ENCODE assay signal across 18 cellular contexts in genomic region chr15:73369073-73369694, GRCh38. TPM values are rescaled to one million over a fixed set of nuclear protein-coding genes. Genes with fewer than 3 reads are reported as not detected.
DNase-seq lines count a peak whose midpoint lies in the region; ATAC-seq and TF ChIP-seq lines count a peak whose summit lies in the region.
"Had no signal": no experiment of that assay in that cellular context is flagged by ENCODE, and none has a peak within 500 bp of the region (broad histone marks: within the 10 kb centered on the region; RNA-seq: fewer than 3 reads in every experiment).

No MANE protein-coding gene starts in this region.

- H3K4me3 ChIP-seq in left ventricle myocardium inferior (peak overlapping the region; percentile 69), coronary artery (peak overlapping the region; percentile 62), mesodermal cell (ENCODE audit: extremely low read depth, insufficient read depth, low read length, poor library complexity, severe bottlenecking) (peak overlapping the region; percentile 52)
- H3K4me3 ChIP-seq: K562 had no signal

- POLR2A ChIA-PET in activated CD4-positive, alpha-beta memory T cell treated with anti-CD3 and anti-CD28 coated beads for 36 hours (lab: Charles Lee), result no interaction called here

- H3K4me3 Mint-ChIP-seq in activated CD4-positive, alpha-beta memory T cell treated with anti-CD3 and anti-CD28 coated beads for 36 hours, result no peak overlapping the region
- H3K4me3 Mint-ChIP-seq: T-helper 2 cell treated with Interferon-gamma antibody and Interleukin-4, amounts not matched to agents 5 μg/mL and 100 μg/mL, for 36 hours had no signal

- in situ Hi-C loops in GM13976 (cut with MboI; ENCODE audit: low sequenced_read_pairs, unreplicated experiment), result no loop called here

- TF ChIP-seq CTCF in left ventricle myocardium inferior (IDR thresholded peaks at IDR 0.05; ENCODE audit: borderline replicate concordance), result no peak
- TF ChIP-seq CTCF in coronary artery (IDR thresholded peaks at IDR 0.05), result no peak
- TF ChIP-seq CTCF in GM13976 (IDR thresholded peaks at IDR 0.05; ENCODE audit: borderline replicate concordance, control extremely low read depth, extremely low read depth, insufficient read depth, missing control alignments), result no peak

- H3K9me3 Mint-ChIP-seq in activated CD4-positive, alpha-beta memory T cell treated with anti-CD3 and anti-CD28 coated beads for 36 hours, result no peaks in the 10 kb centered on the region
- H3K9me3 Mint-ChIP-seq: T-helper 2 cell treated with Interferon-gamma antibody and Interleukin-4, amounts not matched to agents 5 μg/mL and 100 μg/mL, for 36 hours had no signal

- DNase-seq in left ventricle myocardium inferior (no peak), Right ventricle myocardium inferior (ENCODE audit: missing footprints) (no peak), coronary artery (ENCODE audit: low spot score) (no peak), ecto neural progenitor cell (ENCODE audit: low spot score) (no peak), GM13976 (ENCODE audit: low spot score) (no peak), NCI-H187 treated with DMSO at 0.1 percent for 48 hours (lab: John Stamatoyannopoulos, UW) (no peak)
- DNase-seq in activated CD4-positive, alpha-beta memory T cell treated with anti-CD3 and anti-CD28 coated beads for 36 hours, result no peak
- DNase-seq: activated CD4-positive, alpha-beta T cell treated with anti-CD3 and anti-CD28 coated beads, Interleukin-2, amount 50 U/mL, for 48 hours; activated gamma-delta T cell treated with Interleukin-2 at 50 U/mL for 16 hours; NCI-H1694; RPMI8226; stimulated activated CD4-positive, alpha-beta T cell treated with anti-CD3 and anti-CD28 coated beads, Interleukin-15, amount 100 ng/mL, for 24 hours; transverse colon had no signal

- intact Hi-C loops in left ventricle myocardium inferior (cut with micrococcal nuclease) (no loop called here), Right ventricle myocardium inferior (cut with DNase I) (loop anchor here (5.0 to 10.0 kb wide), 2 partner anchors 62 to 266 kb away; partner anchors contain the start of gene NPTN)
- intact Hi-C loops in activated CD4-positive, alpha-beta memory T cell treated with anti-CD3 and anti-CD28 coated beads for 36 hours (cut with micrococcal nuclease), result no loop called here

- no peak overlapping the region for H3K27ac Mint-ChIP-seq in activated CD4-positive, alpha-beta memory T cell treated with anti-CD3 and anti-CD28 coated beads for 36 hours
- H3K27ac Mint-ChIP-seq: T-helper 2 cell treated with Interferon-gamma antibody and Interleukin-4, amounts not matched to agents 5 μg/mL and 100 μg/mL, for 36 hours had no signal

- H3K27ac ChIP-seq in left ventricle myocardium inferior (replicated peaks) (no peak overlapping the region), coronary artery (no peak overlapping the region), mesodermal cell (ENCODE audit: low read depth, low read length, severe bottlenecking) (no peak overlapping the region)
- H3K27ac ChIP-seq: gastroesophageal sphincter, transverse colon had no signal

- ATAC-seq in Right ventricle myocardium inferior, result no peak
- ATAC-seq: gastroesophageal sphincter, K562 had no signal

- H3K9me3 ChIP-seq in left ventricle myocardium inferior (replicated peaks) (no peaks in the 10 kb centered on the region), mesodermal cell (ENCODE audit: control insufficient read depth, low read length) (no peaks in the 10 kb centered on the region)
- H3K9me3 ChIP-seq: gastroesophageal sphincter, transverse colon had no signal

- 6% methylated on average over 28 to 45 of the region's 48 CpGs for WGBS in mesodermal cell (ENCODE audit: insufficient coverage in 2 of 2), 2 experiments

- peaks cover 81% of the 10 kb centered on the region for H3K27me3 ChIP-seq in left ventricle myocardium inferior (ENCODE audit: low read depth)

- H3K36me3 ChIP-seq in left ventricle myocardium inferior (no peaks in the 10 kb centered on the region), mesodermal cell (ENCODE audit: control insufficient read depth, insufficient read depth, low read length) (no peaks in the 10 kb centered on the region)
- H3K36me3 ChIP-seq: gastroesophageal sphincter, transverse colon had no signal

- peaks cover 39% of the 10 kb centered on the region for H3K27me3 Mint-ChIP-seq in activated CD4-positive, alpha-beta memory T cell treated with anti-CD3 and anti-CD28 coated beads for 36 hours

- CTCF ChIA-PET in activated CD4-positive, alpha-beta memory T cell treated with anti-CD3 and anti-CD28 coated beads for 36 hours (lab: Charles Lee), result no interaction called here

- peaks cover 41% of the 10 kb centered on the region for H3K4me1 ChIP-seq in left ventricle myocardium inferior
- peaks cover 20% of the 10 kb centered on the region for H3K4me1 ChIP-seq in mesodermal cell (ENCODE audit: control insufficient read depth, insufficient read depth, low read length, poor library complexity, severe bottlenecking)

- no peaks in the 10 kb centered on the region for H3K4me1 Mint-ChIP-seq in activated CD4-positive, alpha-beta memory T cell treated with anti-CD3 and anti-CD28 coated beads for 36 hours (ENCODE audit: low read depth)

- H3K36me3 Mint-ChIP-seq in activated CD4-positive, alpha-beta memory T cell treated with anti-CD3 and anti-CD28 coated beads for 36 hours, result no peaks in the 10 kb centered on the region

RNA-seq across cellular contexts. Expression of gene HCN4, which starts 0.4 kb away (rescaled TPM):
- total RNA-seq in left ventricle myocardium inferior (21.9 TPM), Right ventricle myocardium inferior (21.4 TPM)
- polyA plus RNA-seq in mesodermal cell (2013, experiment 1 of 2), result 1.3 TPM
- 1.6 TPM for polyA plus RNA-seq in mesodermal cell (2013, experiment 2 of 2)
- total RNA-seq in activated CD4-positive, alpha-beta memory T cell treated with anti-CD3 and anti-CD28 coated beads for 36 hours, result not detected
- total RNA-seq: K562, omental fat pad had no signal
- polyA plus RNA-seq: K562 had no signal

Comparison
In these comparisons a context has a peak if more than half of its experiments do, and no peak if none do; other contexts are left out.
1. RNA of gene HCN4, which starts 0.4 kb away (total RNA-seq): 21.9 TPM in left ventricle myocardium inferior (single experiment) and 21.4 TPM in Right ventricle myocardium inferior (single experiment); not detected in activated CD4-positive, alpha-beta memory T cell treated with anti-CD3 and anti-CD28 coated beads for 36 hours; every median in the first group is over 10 times any median in the second.
2. Peak in every context shown above with its lines, with median percentiles within 50 percentile points of each other: H3K4me3 ChIP-seq.